ENCODE assay signal across 11 cellular contexts in genomic region chr1:44881011-44881632, GRCh38. TPM values are rescaled to one million over a fixed set of nuclear protein-coding genes. Genes with fewer than 3 reads are reported as not detected.
DNase-seq lines count a peak whose midpoint lies in the region; ATAC-seq and TF ChIP-seq lines count a peak whose summit lies in the region.
"Had no signal": no experiment of that assay in that cellular context is flagged by ENCODE, and none has a peak within 500 bp of the region (broad histone marks: within the 10 kb centered on the region; RNA-seq: fewer than 3 reads in every experiment).

No MANE protein-coding gene starts in this region.

- no peaks in the 10 kb centered on the region for H3K27me3 ChIP-seq in PC-3 (ENCODE audit: low read length)

- H3K79me2 ChIP-seq in PC-3 (ENCODE audit: low read length) = no peaks in the 10 kb centered on the region

- peaks cover 11% of the 10 kb centered on the region for H3K36me3 ChIP-seq in PC-3 (ENCODE audit: low read depth, low read length)

- no peaks in the 10 kb centered on the region for H3K4me1 ChIP-seq in PC-3 (ENCODE audit: insufficient read depth, low read length)

- no peaks in the 10 kb centered on the region for H3K9me3 ChIP-seq in PC-3 (ENCODE audit: low read length)

- H4K20me1 ChIP-seq in PC-3 (ENCODE audit: low read length) = no peaks in the 10 kb centered on the region

- BruUV-seq in PC-3 (replicated peaks; lab: Mats Ljungman, UMichigan) = no TSS peak

- ATAC-seq in PC-3 = peak; percentile 38

- no peak overlapping the region for H3K9ac ChIP-seq in PC-3 (ENCODE audit: low read length)

- H3F3A ChIP-seq in PC-3 (ENCODE audit: low read length, unreplicated experiment) = no peaks in the 10 kb centered on the region

- POLR2A ChIA-PET in PC-3 (lab: Charles Lee; ENCODE audit: unreplicated experiment) = interaction anchor here (0.6 kb wide), 1 partner anchor 12 kb away, joined by 3 read pairs; no protein-coding TSS in a partner anchor
- POLR2A ChIA-PET in GM10248 (lab: Yijun Ruan, JAX) = no interaction called here

- H3K4me2 ChIP-seq in PC-3 (ENCODE audit: low read length) = no peak overlapping the region

- H3K4me3 ChIP-seq in PC-3 (ENCODE audit: low read length) (no peak overlapping the region), choroid plexus epithelial cell (ENCODE audit: low read depth, low read length) (no peak overlapping the region)

- intact Hi-C loops in PC-3 (cut with micrococcal nuclease) = no loop called here

- TF ChIP-seq CTCF in AG09319 (IDR thresholded peaks at IDR 0.05; ENCODE audit: low read depth, low read length) = no peak
- no peak for TF ChIP-seq CTCF in PC-3 (conservative IDR thresholded peaks at IDR 0.05; ENCODE audit: low read depth, low read length)
- no peak for TF ChIP-seq CTCF in choroid plexus epithelial cell (conservative IDR thresholded peaks at IDR 0.05; ENCODE audit: low read depth, low read length)
- TF ChIP-seq CTCF in GM10248 (IDR thresholded peaks at IDR 0.05; ENCODE audit: control extremely low read depth, extremely low read depth, low read depth, missing control alignments) = no peak

- no peaks in the 10 kb centered on the region for H3K9me2 ChIP-seq in PC-3 (replicated peaks; ENCODE audit: low read length)

- CTCF ChIA-PET in PC-3 (lab: Charles Lee) = no interaction called here
- CTCF ChIA-PET in GM10248 (lab: Yijun Ruan, JAX) = interaction anchor here (1.1 to 1.8 kb wide), 4 partner anchors 10 to 60 kb away, joined by 3 to 4 read pairs (median 3); no protein-coding TSS in a partner anchor

- DNase-seq in AG09319 (ENCODE audit: extremely low read depth, low read depth) = peak; percentile 44
- peak; percentile 41 for DNase-seq in PC-3
- peak; percentile 71 for DNase-seq in choroid plexus epithelial cell (ENCODE audit: low read depth)
- peak; percentile 46 for DNase-seq in medulla oblongata (ENCODE audit: extremely low spot score)
- DNase-seq in NCI-H2196 (lab: John Stamatoyannopoulos, UW; ENCODE audit: unreplicated experiment) = no peak
- no peak for DNase-seq in NCI-H526 (lab: John Stamatoyannopoulos, UW)
- no peak for DNase-seq in GM10248 (ENCODE audit: extremely low spot score)
- DNase-seq in MV-4-11 (lab: John Stamatoyannopoulos, UW) = no peak
- DNase-seq: activated CD8-positive, alpha-beta memory T cell treated with anti-CD3 and anti-CD28 coated beads for 24 hours; NCI-H1048; T-helper 1 cell had no signal

- H3K27ac ChIP-seq in PC-3 (ENCODE audit: low read length) = no peak overlapping the region

- H2AFZ ChIP-seq in PC-3 (ENCODE audit: low read length) = no peak overlapping the region

RNA-seq across cellular contexts. Expression of gene PTCH2, which starts 38.1 kb away (rescaled TPM):
- total RNA-seq in PC-3 (2014; rRNA removed) = 0.12 TPM in 1 of 2 replicates, not detected in the other

Comparison
In these comparisons a context has a peak if more than half of its experiments do, and no peak if none do; other contexts are left out.
1. DNase-seq: peak in AG09319 (single experiment), PC-3 (single experiment), choroid plexus epithelial cell (single experiment) and medulla oblongata (single experiment); none in NCI-H2196 (single experiment), NCI-H526 (0 of 2), GM10248 (single experiment) and MV-4-11 (single experiment).